ENCODE assay signal across 1 cellular context in the genomic region with DNA sequence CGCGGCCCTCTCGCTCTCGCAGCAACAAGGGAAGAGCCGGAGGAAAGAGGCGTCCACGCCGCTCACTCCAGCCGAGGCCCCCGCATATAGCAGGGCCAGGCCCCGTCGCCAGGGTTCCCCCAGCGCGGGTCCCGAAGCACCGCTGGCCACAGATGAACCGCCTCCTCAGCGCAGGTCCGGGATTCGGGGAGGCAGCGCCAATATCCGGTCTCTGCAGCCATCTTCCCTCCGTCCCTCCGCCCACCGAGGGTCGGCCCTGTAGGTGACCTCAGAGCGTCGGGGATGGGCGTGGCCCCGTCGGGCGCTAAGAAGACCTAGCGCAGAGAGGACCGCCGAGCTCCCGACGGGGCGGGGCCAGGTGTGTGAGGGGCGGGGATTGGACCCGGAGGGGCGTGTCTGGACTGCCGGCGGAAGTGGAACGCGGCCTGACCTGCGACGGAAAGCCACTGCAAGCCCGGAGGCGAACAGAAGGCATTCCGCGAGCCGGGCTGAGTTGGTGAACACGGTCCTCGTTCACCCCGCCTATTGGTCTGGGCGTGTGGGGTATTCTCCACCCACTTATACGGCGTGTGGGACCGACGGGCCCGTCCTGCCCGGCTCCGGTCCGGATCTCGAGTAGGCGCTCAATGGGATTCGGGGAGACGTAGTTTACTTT.
TF ChIP-seq lines count a peak whose summit lies in the region.

No MANE protein-coding gene starts in this region.

TF ChIP-seq in K562, 482 proteins besides CTCF, POLR2A, EP300 and RAD21 (continued from another document and continues in another):
- TF ChIP-seq, protein P1, sequence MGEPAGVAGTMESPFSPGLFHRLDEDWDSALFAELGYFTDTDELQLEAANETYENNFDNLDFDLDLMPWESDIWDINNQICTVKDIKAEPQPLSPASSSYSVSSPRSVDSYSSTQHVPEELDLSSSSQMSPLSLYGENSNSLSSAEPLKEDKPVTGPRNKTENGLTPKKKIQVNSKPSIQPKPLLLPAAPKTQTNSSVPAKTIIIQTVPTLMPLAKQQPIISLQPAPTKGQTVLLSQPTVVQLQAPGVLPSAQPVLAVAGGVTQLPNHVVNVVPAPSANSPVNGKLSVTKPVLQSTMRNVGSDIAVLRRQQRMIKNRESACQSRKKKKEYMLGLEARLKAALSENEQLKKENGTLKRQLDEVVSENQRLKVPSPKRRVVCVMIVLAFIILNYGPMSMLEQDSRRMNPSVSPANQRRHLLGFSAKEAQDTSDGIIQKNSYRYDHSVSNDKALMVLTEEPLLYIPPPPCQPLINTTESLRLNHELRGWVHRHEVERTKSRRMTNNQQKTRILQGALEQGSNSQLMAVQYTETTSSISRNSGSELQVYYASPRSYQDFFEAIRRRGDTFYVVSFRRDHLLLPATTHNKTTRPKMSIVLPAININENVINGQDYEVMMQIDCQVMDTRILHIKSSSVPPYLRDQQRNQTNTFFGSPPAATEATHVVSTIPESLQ (CRISPR knock-in tag; IDR thresholded peaks at IDR 0.05) = 0 out of 2 replicates have a peak, but pooled peaks have one; percentile 60
- TF ChIP-seq EP400 (IDR thresholded peaks at IDR 0.05) = peak; percentile 59
- peak; percentile 7; the same call in 1 of the 2 replicates for TF ChIP-seq ERF (CRISPR knock-in tag; IDR thresholded peaks at IDR 0.05)
- TF ChIP-seq, protein P2, sequence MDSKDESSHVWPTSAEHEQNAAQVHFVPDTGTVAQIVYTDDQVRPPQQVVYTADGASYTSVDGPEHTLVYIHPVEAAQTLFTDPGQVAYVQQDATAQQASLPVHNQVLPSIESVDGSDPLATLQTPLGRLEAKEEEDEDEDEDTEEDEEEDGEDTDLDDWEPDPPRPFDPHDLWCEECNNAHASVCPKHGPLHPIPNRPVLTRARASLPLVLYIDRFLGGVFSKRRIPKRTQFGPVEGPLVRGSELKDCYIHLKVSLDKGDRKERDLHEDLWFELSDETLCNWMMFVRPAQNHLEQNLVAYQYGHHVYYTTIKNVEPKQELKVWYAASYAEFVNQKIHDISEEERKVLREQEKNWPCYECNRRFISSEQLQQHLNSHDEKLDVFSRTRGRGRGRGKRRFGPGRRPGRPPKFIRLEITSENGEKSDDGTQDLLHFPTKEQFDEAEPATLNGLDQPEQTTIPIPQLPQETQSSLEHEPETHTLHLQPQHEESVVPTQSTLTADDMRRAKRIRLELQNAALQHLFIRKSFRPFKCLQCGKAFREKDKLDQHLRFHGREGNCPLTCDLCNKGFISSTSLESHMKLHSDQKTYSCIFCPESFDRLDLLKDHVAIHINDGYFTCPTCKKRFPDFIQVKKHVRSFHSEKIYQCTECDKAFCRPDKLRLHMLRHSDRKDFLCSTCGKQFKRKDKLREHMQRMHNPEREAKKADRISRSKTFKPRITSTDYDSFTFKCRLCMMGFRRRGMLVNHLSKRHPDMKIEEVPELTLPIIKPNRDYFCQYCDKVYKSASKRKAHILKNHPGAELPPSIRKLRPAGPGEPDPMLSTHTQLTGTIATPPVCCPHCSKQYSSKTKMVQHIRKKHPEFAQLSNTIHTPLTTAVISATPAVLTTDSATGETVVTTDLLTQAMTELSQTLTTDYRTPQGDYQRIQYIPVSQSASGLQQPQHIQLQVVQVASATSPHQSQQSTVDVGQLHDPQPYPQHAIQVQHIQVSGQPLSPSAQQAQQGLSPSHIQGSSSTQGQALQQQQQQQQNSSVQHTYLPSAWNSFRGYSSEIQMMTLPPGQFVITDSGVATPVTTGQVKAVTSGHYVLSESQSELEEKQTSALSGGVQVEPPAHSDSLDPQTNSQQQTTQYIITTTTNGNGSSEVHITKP (IDR thresholded peaks at IDR 0.05; ENCODE audit: partially characterized antibody) = peak; percentile 52
- TF ChIP-seq TBL1XR1 (IDR thresholded peaks at IDR 0.05; ENCODE audit: low read length in 2 of 2) = peak in 1 of 2 experiments; percentile 27; a peak in 2 of 4 replicates
- peak; percentile 66 for TF ChIP-seq JUND (IDR thresholded peaks at IDR 0.05; ENCODE audit: borderline replicate concordance, low read depth, low read length)
- no peak; the same call in 2 of the 3 replicates for TF ChIP-seq JUND (tag; IDR thresholded peaks at IDR 0.05; ENCODE audit: borderline replicate concordance, low read depth, low read length)
- TF ChIP-seq TBP (optimal IDR thresholded peaks at IDR 0.05; ENCODE audit: low read depth, low read length) = peak; percentile 94
- TF ChIP-seq, protein P3, sequence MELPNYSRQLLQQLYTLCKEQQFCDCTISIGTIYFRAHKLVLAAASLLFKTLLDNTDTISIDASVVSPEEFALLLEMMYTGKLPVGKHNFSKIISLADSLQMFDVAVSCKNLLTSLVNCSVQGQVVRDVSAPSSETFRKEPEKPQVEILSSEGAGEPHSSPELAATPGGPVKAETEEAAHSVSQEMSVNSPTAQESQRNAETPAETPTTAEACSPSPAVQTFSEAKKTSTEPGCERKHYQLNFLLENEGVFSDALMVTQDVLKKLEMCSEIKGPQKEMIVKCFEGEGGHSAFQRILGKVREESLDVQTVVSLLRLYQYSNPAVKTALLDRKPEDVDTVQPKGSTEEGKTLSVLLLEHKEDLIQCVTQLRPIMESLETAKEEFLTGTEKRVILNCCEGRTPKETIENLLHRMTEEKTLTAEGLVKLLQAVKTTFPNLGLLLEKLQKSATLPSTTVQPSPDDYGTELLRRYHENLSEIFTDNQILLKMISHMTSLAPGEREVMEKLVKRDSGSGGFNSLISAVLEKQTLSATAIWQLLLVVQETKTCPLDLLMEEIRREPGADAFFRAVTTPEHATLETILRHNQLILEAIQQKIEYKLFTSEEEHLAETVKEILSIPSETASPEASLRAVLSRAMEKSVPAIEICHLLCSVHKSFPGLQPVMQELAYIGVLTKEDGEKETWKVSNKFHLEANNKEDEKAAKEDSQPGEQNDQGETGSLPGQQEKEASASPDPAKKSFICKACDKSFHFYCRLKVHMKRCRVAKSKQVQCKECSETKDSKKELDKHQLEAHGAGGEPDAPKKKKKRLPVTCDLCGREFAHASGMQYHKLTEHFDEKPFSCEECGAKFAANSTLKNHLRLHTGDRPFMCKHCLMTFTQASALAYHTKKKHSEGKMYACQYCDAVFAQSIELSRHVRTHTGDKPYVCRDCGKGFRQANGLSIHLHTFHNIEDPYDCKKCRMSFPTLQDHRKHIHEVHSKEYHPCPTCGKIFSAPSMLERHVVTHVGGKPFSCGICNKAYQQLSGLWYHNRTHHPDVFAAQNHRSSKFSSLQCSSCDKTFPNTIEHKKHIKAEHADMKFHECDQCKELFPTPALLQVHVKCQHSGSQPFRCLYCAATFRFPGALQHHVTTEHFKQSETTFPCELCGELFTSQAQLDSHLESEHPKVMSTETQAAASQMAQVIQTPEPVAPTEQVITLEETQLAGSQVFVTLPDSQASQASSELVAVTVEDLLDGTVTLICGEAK (IDR thresholded peaks at IDR 0.05) = peak; percentile 83
- TF ChIP-seq, protein P3 (CRISPR knock-in tag; IDR thresholded peaks at IDR 0.05) = no peak
- TF ChIP-seq, protein P4, sequence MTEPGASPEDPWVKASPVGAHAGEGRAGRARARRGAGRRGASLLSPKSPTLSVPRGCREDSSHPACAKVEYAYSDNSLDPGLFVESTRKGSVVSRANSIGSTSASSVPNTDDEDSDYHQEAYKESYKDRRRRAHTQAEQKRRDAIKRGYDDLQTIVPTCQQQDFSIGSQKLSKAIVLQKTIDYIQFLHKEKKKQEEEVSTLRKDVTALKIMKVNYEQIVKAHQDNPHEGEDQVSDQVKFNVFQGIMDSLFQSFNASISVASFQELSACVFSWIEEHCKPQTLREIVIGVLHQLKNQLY (CRISPR knock-in tag; conservative IDR thresholded peaks at IDR 0.05) = no peak
- TF ChIP-seq, protein P5, sequence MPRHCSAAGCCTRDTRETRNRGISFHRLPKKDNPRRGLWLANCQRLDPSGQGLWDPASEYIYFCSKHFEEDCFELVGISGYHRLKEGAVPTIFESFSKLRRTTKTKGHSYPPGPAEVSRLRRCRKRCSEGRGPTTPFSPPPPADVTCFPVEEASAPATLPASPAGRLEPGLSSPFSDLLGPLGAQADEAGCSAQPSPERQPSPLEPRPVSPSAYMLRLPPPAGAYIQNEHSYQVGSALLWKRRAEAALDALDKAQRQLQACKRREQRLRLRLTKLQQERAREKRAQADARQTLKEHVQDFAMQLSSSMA (CRISPR knock-in tag; IDR thresholded peaks at IDR 0.05) = no peak
- 0 out of 2 replicates have a peak, but pooled peaks have one; percentile 37 for TF ChIP-seq ZNF12 (CRISPR knock-in tag; IDR thresholded peaks at IDR 0.05)
- no peak for TF ChIP-seq NFATC3 (IDR thresholded peaks at IDR 0.05)
- peak; percentile 75; the same call in 1 of the 2 replicates for TF ChIP-seq NFRKB (IDR thresholded peaks at IDR 0.05; ENCODE audit: low read depth)
- peak; percentile 57; the same call in 1 of the 2 replicates for TF ChIP-seq TOE1 (IDR thresholded peaks at IDR 0.05; ENCODE audit: borderline replicate concordance)
- no peak for TF ChIP-seq TOE1 (CRISPR knock-in tag; IDR thresholded peaks at IDR 0.05; ENCODE audit: borderline replicate concordance, low read depth)
- TF ChIP-seq, protein P6, sequence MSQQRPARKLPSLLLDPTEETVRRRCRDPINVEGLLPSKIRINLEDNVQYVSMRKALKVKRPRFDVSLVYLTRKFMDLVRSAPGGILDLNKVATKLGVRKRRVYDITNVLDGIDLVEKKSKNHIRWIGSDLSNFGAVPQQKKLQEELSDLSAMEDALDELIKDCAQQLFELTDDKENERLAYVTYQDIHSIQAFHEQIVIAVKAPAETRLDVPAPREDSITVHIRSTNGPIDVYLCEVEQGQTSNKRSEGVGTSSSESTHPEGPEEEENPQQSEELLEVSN (IDR thresholded peaks at IDR 0.05; ENCODE audit: borderline replicate concordance in 1 of 2, extremely low read depth in 1 of 2, insufficient read depth in 1 of 2, insufficient read length in 1 of 2, low read depth in 1 of 2, low read length in 1 of 2, poor library complexity in 1 of 2, severe bottlenecking in 1 of 2) = peak; percentile 43 to 81
- TF ChIP-seq, protein P7, sequence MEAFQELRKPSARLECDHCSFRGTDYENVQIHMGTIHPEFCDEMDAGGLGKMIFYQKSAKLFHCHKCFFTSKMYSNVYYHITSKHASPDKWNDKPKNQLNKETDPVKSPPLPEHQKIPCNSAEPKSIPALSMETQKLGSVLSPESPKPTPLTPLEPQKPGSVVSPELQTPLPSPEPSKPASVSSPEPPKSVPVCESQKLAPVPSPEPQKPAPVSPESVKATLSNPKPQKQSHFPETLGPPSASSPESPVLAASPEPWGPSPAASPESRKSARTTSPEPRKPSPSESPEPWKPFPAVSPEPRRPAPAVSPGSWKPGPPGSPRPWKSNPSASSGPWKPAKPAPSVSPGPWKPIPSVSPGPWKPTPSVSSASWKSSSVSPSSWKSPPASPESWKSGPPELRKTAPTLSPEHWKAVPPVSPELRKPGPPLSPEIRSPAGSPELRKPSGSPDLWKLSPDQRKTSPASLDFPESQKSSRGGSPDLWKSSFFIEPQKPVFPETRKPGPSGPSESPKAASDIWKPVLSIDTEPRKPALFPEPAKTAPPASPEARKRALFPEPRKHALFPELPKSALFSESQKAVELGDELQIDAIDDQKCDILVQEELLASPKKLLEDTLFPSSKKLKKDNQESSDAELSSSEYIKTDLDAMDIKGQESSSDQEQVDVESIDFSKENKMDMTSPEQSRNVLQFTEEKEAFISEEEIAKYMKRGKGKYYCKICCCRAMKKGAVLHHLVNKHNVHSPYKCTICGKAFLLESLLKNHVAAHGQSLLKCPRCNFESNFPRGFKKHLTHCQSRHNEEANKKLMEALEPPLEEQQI (IDR thresholded peaks at IDR 0.05) = no peak
- peak; percentile 46 for TF ChIP-seq HNRNPLL (IDR thresholded peaks at IDR 0.05; ENCODE audit: low read depth, low read length, poor library complexity, severe bottlenecking)
- TF ChIP-seq MTA3 (IDR thresholded peaks at IDR 0.05; ENCODE audit: borderline replicate concordance) = 0 out of 2 replicates have a peak, but pooled peaks have one; percentile 34
- TF ChIP-seq CREB1 (IDR thresholded peaks at IDR 0.05) = peak; percentile 80
- peak; percentile 74 for TF ChIP-seq CREB1 (CRISPR knock-in tag; IDR thresholded peaks at IDR 0.05)
- no peak for TF ChIP-seq CEBPG (CRISPR knock-in tag; IDR thresholded peaks at IDR 0.05)
- TF ChIP-seq CEBPG (tag; conservative IDR thresholded peaks at IDR 0.05 in 1 of 2, IDR thresholded peaks at IDR 0.05 in 1 of 2) = no peak
- TF ChIP-seq RBM17 (IDR thresholded peaks at IDR 0.05; ENCODE audit: borderline replicate concordance, low read depth, low read length) = no peak
- peak; percentile 90 for TF ChIP-seq SP1 (CRISPR knock-in tag; IDR thresholded peaks at IDR 0.05)
